38 cellular contexts compared by ENCODE assay signal in genomic region chr20:62196286-62196685, GRCh38. TPM values are rescaled to one million over a fixed set of nuclear protein-coding genes. Genes with fewer than 3 reads are reported as not detected.
"Had no signal": no experiment of that assay in that cellular context is flagged by ENCODE, and none has a peak within 500 bp of the region (broad histone marks: within the 10 kb centered on the region; RNA-seq: fewer than 3 reads in every experiment).

No MANE protein-coding gene starts in this region.

- H3K27me3 ChIP-seq: body of pancreas, breast epithelium, SJCRH30 had no signal

- H3K27ac ChIP-seq: body of pancreas, breast epithelium, RWPE1, SJCRH30, SK-N-MC, WERI-Rb-1 had no signal

- FAIRE-seq: astrocyte, K562, RCC 7860 had no signal

- H3K9me3 ChIP-seq: body of pancreas, breast epithelium, SJCRH30 had no signal

- H3K4me3 ChIP-seq: body of pancreas, breast epithelium, K562, SJCRH30, SK-N-MC had no signal

- ATAC-seq: activated CD8-positive, alpha-beta memory T cell treated with anti-CD3 and anti-CD28 coated beads, Interleukin-2, amount 10 ng/mL, durations not matched to agents 7 days and 5 days; activated T-cell treated with anti-CD3 and anti-CD28 coated beads, Interleukin-2, amount 50 U/mL, for 72 hours; activated T-helper 17 cell treated with anti-CD3 and anti-CD28 coated beads, Interleukin-2, amount 50 U/mL, for 72 hours; body of pancreas; K562; PC-3 had no signal

- DNase-seq: activated CD4-positive, alpha-beta memory T cell treated with anti-CD3 and anti-CD28 coated beads, Interleukin-2, amount 10 ng/mL, durations not matched to agents 7 days and 5 days; activated CD4-positive, alpha-beta T cell treated with anti-CD3 and anti-CD28 coated beads for 1 hour; activated CD4-positive, alpha-beta T cell treated with anti-CD3 and anti-CD28 coated beads for 48 hours; activated CD4-positive, CD25-positive, alpha-beta regulatory T cell; activated CD8-positive, alpha-beta memory T cell treated with anti-CD3 and anti-CD28 coated beads for 24 hours; activated CD8-positive, alpha-beta memory T cell treated with anti-CD3 and anti-CD28 coated beads, Interleukin-2, amount 10 ng/mL, durations not matched to agents 7 days and 5 days; activated CD8-positive, alpha-beta memory T cell treated with anti-CD3 and anti-CD28 coated beads, Interleukin-2, amount 50 U/mL, for 48 hours; activated effector memory CD4-positive, alpha-beta T cell treated with anti-CD3 and anti-CD28 coated beads, Interleukin-2, amount 50 U/mL, for 16 hours; activated naive CD4-positive, alpha-beta T cell; activated naive CD8-positive, alpha-beta T cell treated with anti-CD3 and anti-CD28 coated beads, Interleukin-2, amount 10 ng/mL, durations not matched to agents 7 days and 5 days; activated T-cell treated with anti-CD3 and anti-CD28 coated beads, Interleukin-2, amount 50 U/mL, for 72 hours; amygdala; body of pancreas; NCI-H1105; NCI-H1417 treated with DMSO at 0.1 percent for 48 hours; NCI-H1930; NCI-H2081 treated with DMSO at 0.1 percent for 48 hours; NCI-H226; NCI-H446 treated with DMSO at 0.1 percent for 48 hours; NCI-H524; NCI-H69; NCI-H82; PC-3; SHP77; SJCRH30; T1000; WERI-Rb-1 had no signal

- H3K4me1 ChIP-seq: body of pancreas, breast epithelium had no signal

RNA-seq across cellular contexts. Expression of gene HRH3, which starts 23.8 kb away (rescaled TPM):
- total RNA-seq: activated CD4-positive, alpha-beta memory T cell treated with anti-CD3 and anti-CD28 coated beads, Interleukin-2, amount 10 ng/mL, durations not matched to agents 7 days and 5 days; activated CD8-positive, alpha-beta memory T cell treated with anti-CD3 and anti-CD28 coated beads, Interleukin-2, amount 10 ng/mL, durations not matched to agents 7 days and 5 days; activated naive CD8-positive, alpha-beta T cell treated with anti-CD3 and anti-CD28 coated beads, Interleukin-2, amount 10 ng/mL, durations not matched to agents 7 days and 5 days; activated T-cell treated with anti-CD3 and anti-CD28 coated beads, Interleukin-2, amount 50 U/mL, for 72 hours; activated T-helper 17 cell treated with anti-CD3 and anti-CD28 coated beads, Interleukin-2, amount 50 U/mL, for 72 hours; breast epithelium; cardiac septum; K562; MCF 10A; PC-3; SJCRH30; T-helper 1 cell treated with Interleukin-12 subunit alpha and Interleukin-12 subunit beta and Interleukin-4 antibody, amounts not matched to agents 30 ng/mL and 1 ng/mL, for 36 hours; T-helper 2 cell treated with Interferon-gamma antibody and Interleukin-4, amounts not matched to agents 100 ng/mL and 5 ng/mL, for 36 hours had no signal
- polyA plus RNA-seq: K562 had no signal
